In the genomic region with DNA sequence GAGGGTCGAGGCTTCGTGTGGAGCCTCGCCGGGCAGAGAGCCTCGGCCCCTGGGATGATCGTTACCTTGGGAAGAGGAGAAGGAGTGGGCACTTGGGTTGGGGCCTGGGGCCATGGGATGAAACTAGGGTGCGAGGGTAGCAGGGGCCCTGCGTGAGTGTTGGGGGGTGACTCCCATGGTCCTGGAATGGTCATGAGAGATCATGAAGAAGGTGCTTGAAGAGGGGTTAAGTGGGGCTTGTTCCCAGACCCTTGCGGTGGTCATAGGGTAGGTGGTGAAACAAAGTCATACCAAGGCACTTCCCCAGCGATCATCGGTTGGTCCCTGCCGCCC, we compare ENCODE assay signal across 8 cellular contexts. TPM values are rescaled to one million over a fixed set of nuclear protein-coding genes. Genes with fewer than 3 reads are reported as not detected.
DNase-seq lines count a peak whose midpoint lies in the region; ATAC-seq and TF ChIP-seq lines count a peak whose summit lies in the region.

No MANE protein-coding gene starts in this region.

- H3K4me3 ChIP-seq in AG04450 (ENCODE audit: low read depth, low read length): peak overlapping the region; percentile 85
- H3K4me3 ChIP-seq in heart right ventricle: peak overlapping the region; percentile 36 to 85 (median 66)
- peak overlapping the region; percentile 44 to 71 (median 55) for H3K4me3 ChIP-seq in skin epidermis

- CTCF ChIA-PET in AG04450 (lab: Charles Lee): interaction anchor here (1.0 to 1.7 kb wide), 3 partner anchors 14 to 45 kb away, joined by 3 to 6 read pairs (median 5); no protein-coding TSS in a partner anchor

- H3K36me3 Mint-ChIP-seq in T-helper 17 cell (ENCODE audit: low read depth): peaks cover 2% of the 10 kb centered on the region

- 7 to 9% methylated on average over 12 of the region's 12 CpGs for WGBS in heart right ventricle, 2 donors

- ATAC-seq in GM21717 (IDR thresholded peaks at IDR 0.05; ENCODE audit: unreplicated experiment) (peak; percentile 29), T-helper 17 cell (no peak), heart right ventricle (peak in 2 of 8 donors; percentile 2 to 28), HG03469 (IDR thresholded peaks at IDR 0.05; ENCODE audit: unreplicated experiment) (no peak), GM18517 (IDR thresholded peaks at IDR 0.05; ENCODE audit: unreplicated experiment) (no peak)

- H3K27ac ChIP-seq in AG04450 (ENCODE audit: low read depth, low read length): peak overlapping the region; percentile 31
- peak overlapping the region in 9 of 10 donors; percentile 68 to 93 (median 84) for H3K27ac ChIP-seq in heart right ventricle
- H3K27ac ChIP-seq in skin epidermis: peak overlapping the region in 20 of 21 experiments; percentile 21 to 92 (median 83)

- H3K36me3 ChIP-seq in heart right ventricle: no peaks in the 10 kb centered on the region

- peaks cover 3 to 43% (median 32%) of the 10 kb centered on the region in 9 donors for H3K4me1 ChIP-seq in heart right ventricle

- intact Hi-C loops in heart right ventricle (cut with DNase I): loop anchor here in 3 of 10 donors (2.0 to 5.0 kb wide), 2 partner anchors 46 to 84 kb away; partner anchors contain the start of genes RBM4 (in 2 of the 3) and RBM4B (in 1 of the 3)

- POLR2A ChIA-PET in AG04450 (lab: Yijun Ruan, JAX): interaction anchor here (0.9 to 1.5 kb wide), 5 partner anchors 9 to 47 kb away, joined by 3 to 7 read pairs (median 3); partner anchors contain the start of genes RBM14 and ZDHHC24

- peak overlapping the region; percentile 100 for H3K4me3 Mint-ChIP-seq in T-helper 17 cell

- no peaks in the 10 kb centered on the region for H3K27me3 Mint-ChIP-seq in T-helper 17 cell

- H3K27me3 ChIP-seq in AG04450 (ENCODE audit: control insufficient read depth, insufficient read depth, low read length): peaks cover 4% of the 10 kb centered on the region
- no peaks in the 10 kb centered on the region for H3K27me3 ChIP-seq in heart right ventricle

- TF ChIP-seq CTCF in AG04450 (IDR thresholded peaks at IDR 0.05; ENCODE audit: low read depth, low read length) (no peak), heart right ventricle (IDR thresholded peaks at IDR 0.05) (no peak)

- DNase-seq in AG04450 (ENCODE audit: low read depth, low spot score) (no peak), T-helper 17 cell (no peak), heart right ventricle (no peak), SIG-M5 treated with dmso at 0.1 percent for 504 hours (lab: John Stamatoyannopoulos, UW; ENCODE audit: unreplicated experiment) (no peak)

- H3K27ac Mint-ChIP-seq in T-helper 17 cell: peak overlapping the region; percentile 100

- peaks cover 24% of the 10 kb centered on the region for H3K4me1 Mint-ChIP-seq in T-helper 17 cell

- peaks cover 22% of the 10 kb centered on the region for H3K9me3 ChIP-seq in AG04450 (ENCODE audit: control insufficient read depth, insufficient read depth, low read length)
- H3K9me3 ChIP-seq in T-helper 17 cell (ENCODE audit: control insufficient read depth, low read length, poor library complexity, severe bottlenecking): no peaks in the 10 kb centered on the region
- no peaks in the 10 kb centered on the region for H3K9me3 ChIP-seq in heart right ventricle

RNA-seq across cellular contexts. Expression of gene CCS, which starts 0.3 kb away (rescaled TPM):
- polyA plus RNA-seq in AG04450 (2011; rRNA removed) (26.7 and 30.3 TPM in 2 replicates), heart right ventricle (10 to 100 TPM; 27.7 to 73.6 TPM)
- 31.1 and 35.4 TPM in 2 replicates for polyA minus RNA-seq in AG04450 (2011; rRNA and poly(A)+ RNA removed)
- total RNA-seq in T-helper 17 cell (10 to 100 TPM; 23.1 to 23.4 TPM), heart right ventricle (10 to 100 TPM; 15.9 to 29.3 (median 20.2) TPM)

RNA-seq across cellular contexts. Expression of gene CCDC87, which starts 0.4 kb away (rescaled TPM):
- polyA plus RNA-seq in AG04450 (2011; rRNA removed) (0.11 and 0.19 TPM in 2 replicates), heart right ventricle (under 1 TPM; 0.14 to 0.22 TPM)
- 0.23 TPM in 1 of 2 replicates, not detected in the other for polyA minus RNA-seq in AG04450 (2011; rRNA and poly(A)+ RNA removed)
- total RNA-seq in T-helper 17 cell (1 to 10 TPM in 1 of 2 donors, under 1 TPM in 1; 0.63 to 2.3 TPM), heart right ventricle (under 1 TPM; 0.17 to 0.66 (median 0.37) TPM)

RNA-seq across cellular contexts. Expression of gene RBM14, which starts 23.2 kb away (rescaled TPM):
- polyA plus RNA-seq in AG04450 (2011; rRNA removed): 21.4 and 25.0 TPM in 2 replicates
- polyA minus RNA-seq in AG04450 (2011; rRNA and poly(A)+ RNA removed): 20.6 and 22.4 TPM in 2 replicates
- total RNA-seq in T-helper 17 cell: 100 to 1,000 TPM; 286 to 398 TPM
- total RNA-seq in heart right ventricle: 10 to 100 TPM; 22.4 to 34.3 (median 28.3) TPM
- 10 to 100 TPM; 16.2 to 49.7 TPM for polyA plus RNA-seq in heart right ventricle

RNA-seq across cellular contexts. Expression of gene CTSF, which starts 24.9 kb away (rescaled TPM):
- polyA plus RNA-seq in AG04450 (2011; rRNA removed) (24.3 and 28.1 TPM in 2 replicates), heart right ventricle (10 to 100 TPM; 17.1 to 19.9 TPM)
- 8.9 and 9.9 TPM in 2 replicates for polyA minus RNA-seq in AG04450 (2011; rRNA and poly(A)+ RNA removed)
- total RNA-seq in T-helper 17 cell (10 to 100 TPM; 10.5 to 13.4 TPM), heart right ventricle (10 to 100 TPM; 29.1 to 75.5 (median 51.3) TPM)

RNA-seq across cellular contexts. Expression of gene RBM4, which starts 45.2 kb away (rescaled TPM):
- polyA plus RNA-seq in AG04450 (2011; rRNA removed) (234 and 272 TPM in 2 replicates), heart right ventricle (10 to 100 TPM; 37.9 to 60.5 TPM)
- 167 and 183 TPM in 2 replicates for polyA minus RNA-seq in AG04450 (2011; rRNA and poly(A)+ RNA removed)
- total RNA-seq in T-helper 17 cell (100 to 1,000 TPM; 205 to 261 TPM), heart right ventricle (10 to 100 TPM; 49.3 to 77.0 (median 55.3) TPM)

Comparison
In these comparisons a context has a peak if more than half of its experiments do, and no peak if none do; other contexts are left out.
1. H3K27ac ChIP-seq: peak in every context shown above with its lines; median percentile 84 in heart right ventricle; 83 in skin epidermis; 31 in AG04450.
2. RNA of gene RBM14, which starts 23.2 kb away (total RNA-seq): 286 to 398 TPM in T-helper 17 cell; 22.4 to 34.3 TPM in heart right ventricle; every median in the first group is over 4 times any median in the second.
3. Peak in every context shown above with its lines, with median percentiles within 50 percentile points of each other: H3K4me3 ChIP-seq.